ENCODE assay signal across 16 cellular contexts in genomic region chr11:61893981-61894380, GRCh38. TPM values are rescaled to one million over a fixed set of nuclear protein-coding genes. Genes with fewer than 3 reads are reported as not detected.
DNase-seq lines count a peak whose midpoint lies in the region; ATAC-seq and TF ChIP-seq lines count a peak whose summit lies in the region.
"Had no signal": no experiment of that assay in that cellular context is flagged by ENCODE, and none has a peak within 500 bp of the region (broad histone marks: within the 10 kb centered on the region; RNA-seq: fewer than 3 reads in every experiment).

No MANE protein-coding gene starts in this region.

- no peaks in the 10 kb centered on the region for H3K9me3 Mint-ChIP-seq in natural killer cell treated with Interleukin-12 subunit alpha and Interleukin-12 subunit beta and Interleukin-15 and Interleukin-18, amount 100 ng/mL, for 72 hours
- H3K9me3 Mint-ChIP-seq in GM23338 = no peaks in the 10 kb centered on the region; the same call in 2 of the 3 replicates
- H3K9me3 Mint-ChIP-seq: activated naive CD4-positive, alpha-beta T cell treated with anti-CD3 and anti-CD28 coated beads, Interleukin-2, amount 50 U/mL, for 72 hours; effector memory CD8-positive, alpha-beta T cell had no signal

- peak; percentile 45 for DNase-seq in Caki2 (ENCODE audit: low read depth)
- DNase-seq in RKO (ENCODE audit: low spot score) = peak; percentile 29
- DNase-seq in erythroblast (lab: John Stamatoyannopoulos, UW) = peak; percentile 71 to 82
- peak; percentile 69 for DNase-seq in retinal pigment epithelial cell (ENCODE audit: low read depth)
- no peak for DNase-seq in natural killer cell treated with Interleukin-12 subunit alpha and Interleukin-12 subunit beta and Interleukin-15 and Interleukin-18, amount 100 ng/mL, for 72 hours (ENCODE audit: low spot score)
- DNase-seq in HuH-7.5 (ENCODE audit: low spot score) = no peak
- no peak for DNase-seq in GM23338 (ENCODE audit: low spot score)
- no peak for DNase-seq in NCI-H69 (lab: John Stamatoyannopoulos, UW)
- DNase-seq: effector memory CD8-positive, alpha-beta T cell; NCI-H2029 had no signal

- H3K36me3 Mint-ChIP-seq in natural killer cell treated with Interleukin-12 subunit alpha and Interleukin-12 subunit beta and Interleukin-15 and Interleukin-18, amount 100 ng/mL, for 72 hours = no peaks in the 10 kb centered on the region
- no peaks in the 10 kb centered on the region; the same call in 2 of the 3 replicates for H3K36me3 Mint-ChIP-seq in GM23338 (ENCODE audit: low read depth)
- H3K36me3 Mint-ChIP-seq: activated naive CD4-positive, alpha-beta T cell treated with anti-CD3 and anti-CD28 coated beads, Interleukin-2, amount 50 U/mL, for 72 hours had no signal

- no peak overlapping the region for H3K4me3 ChIP-seq in retinal pigment epithelial cell (ENCODE audit: low read length)
- H3K4me3 ChIP-seq in GM23338 = no peak overlapping the region
- H3K4me3 ChIP-seq: right atrium auricular region had no signal

- TF ChIP-seq POLR2A in erythroblast (IDR thresholded peaks at IDR 0.05; ENCODE audit: low read length) = no peak

- no peak overlapping the region for H3K27ac ChIP-seq in GM23338 (ENCODE audit: low read depth)

- peaks cover 11% of the 10 kb centered on the region for H3K4me1 ChIP-seq in GM23338 (ENCODE audit: insufficient read depth)

- H3K27me3 ChIP-seq in GM23338 (ENCODE audit: insufficient read depth) = no peaks in the 10 kb centered on the region
- H3K27me3 ChIP-seq: right atrium auricular region had no signal

- 0 out of 2 replicates have a peak, but pooled peaks cover 5% of the 10 kb centered on the region for H3F3A ChIP-seq in GM23338 (replicated peaks; ENCODE audit: low read depth)

- no peak for TF ChIP-seq CTCF in retinal pigment epithelial cell (conservative IDR thresholded peaks at IDR 0.05; ENCODE audit: low read depth, low read length)
- TF ChIP-seq CTCF in GM23338 (conservative IDR thresholded peaks at IDR 0.05; ENCODE audit: low read depth in 2 of 2) = no peak

- H2AFZ ChIP-seq in GM23338 = no peak overlapping the region

- ATAC-seq in natural killer cell treated with Interleukin-12 subunit alpha and Interleukin-12 subunit beta and Interleukin-15 and Interleukin-18, amount 100 ng/mL, for 72 hours = no peak
- no peak for ATAC-seq in GM23338
- ATAC-seq: activated naive CD4-positive, alpha-beta T cell treated with anti-CD3 and anti-CD28 coated beads, Interleukin-2, amount 50 U/mL, for 72 hours; effector memory CD8-positive, alpha-beta T cell; HCT116; HepG2 had no signal

- in situ Hi-C loops in Caki2 (cut with HindIII; ENCODE audit: low pct_unique_long_range_greater_than_20kb, low sequenced_read_pairs) = no loop called here

- H3K27ac Mint-ChIP-seq in natural killer cell treated with Interleukin-12 subunit alpha and Interleukin-12 subunit beta and Interleukin-15 and Interleukin-18, amount 100 ng/mL, for 72 hours = no peak overlapping the region
- H3K27ac Mint-ChIP-seq in GM23338 = no peak overlapping the region
- H3K27ac Mint-ChIP-seq: activated naive CD4-positive, alpha-beta T cell treated with anti-CD3 and anti-CD28 coated beads, Interleukin-2, amount 50 U/mL, for 72 hours had no signal

- H4K20me1 ChIP-seq in GM23338 (replicated peaks; ENCODE audit: insufficient read depth) = no peaks in the 10 kb centered on the region; the same call in 1 of the 2 replicates

- no peak overlapping the region for H3K4me2 ChIP-seq in GM23338

- peaks cover 7% of the 10 kb centered on the region for H3K79me2 ChIP-seq in GM23338 (replicated peaks; ENCODE audit: insufficient read depth)

- no peaks in the 10 kb centered on the region for H3K9me2 ChIP-seq in GM23338 (ENCODE audit: insufficient read depth)

- H3K36me3 ChIP-seq in GM23338 (ENCODE audit: insufficient read depth) = no peaks in the 10 kb centered on the region

- peaks cover 0 to 6% of the 10 kb centered on the region in 2 donors for H3K4me1 Mint-ChIP-seq in natural killer cell treated with Interleukin-12 subunit alpha and Interleukin-12 subunit beta and Interleukin-15 and Interleukin-18, amount 100 ng/mL, for 72 hours (ENCODE audit: low read depth in 2 of 2)
- H3K4me1 Mint-ChIP-seq in GM23338 = peaks cover 15% of the 10 kb centered on the region; the same call in 2 of the 3 replicates

- H3K27me3 Mint-ChIP-seq in natural killer cell treated with Interleukin-12 subunit alpha and Interleukin-12 subunit beta and Interleukin-15 and Interleukin-18, amount 100 ng/mL, for 72 hours = no peaks in the 10 kb centered on the region
- H3K27me3 Mint-ChIP-seq in GM23338 (ENCODE audit: insufficient read depth, low read depth, poor library complexity) = peaks cover 14% of the 10 kb centered on the region
- H3K27me3 Mint-ChIP-seq: effector memory CD8-positive, alpha-beta T cell had no signal

- no peak overlapping the region for H3K4me3 Mint-ChIP-seq in natural killer cell treated with Interleukin-12 subunit alpha and Interleukin-12 subunit beta and Interleukin-15 and Interleukin-18, amount 100 ng/mL, for 72 hours
- H3K4me3 Mint-ChIP-seq in GM23338 = no peak overlapping the region
- H3K4me3 Mint-ChIP-seq: effector memory CD8-positive, alpha-beta T cell had no signal

TF ChIP-seq in GM23338, 12 proteins besides CTCF, POLR2A, EP300 and RAD21 (continues in another document):
- no peak for TF ChIP-seq CREB1 (CRISPR knock-in tag; IDR thresholded peaks at IDR 0.05; ENCODE audit: low read depth)
- TF ChIP-seq, protein P1, sequence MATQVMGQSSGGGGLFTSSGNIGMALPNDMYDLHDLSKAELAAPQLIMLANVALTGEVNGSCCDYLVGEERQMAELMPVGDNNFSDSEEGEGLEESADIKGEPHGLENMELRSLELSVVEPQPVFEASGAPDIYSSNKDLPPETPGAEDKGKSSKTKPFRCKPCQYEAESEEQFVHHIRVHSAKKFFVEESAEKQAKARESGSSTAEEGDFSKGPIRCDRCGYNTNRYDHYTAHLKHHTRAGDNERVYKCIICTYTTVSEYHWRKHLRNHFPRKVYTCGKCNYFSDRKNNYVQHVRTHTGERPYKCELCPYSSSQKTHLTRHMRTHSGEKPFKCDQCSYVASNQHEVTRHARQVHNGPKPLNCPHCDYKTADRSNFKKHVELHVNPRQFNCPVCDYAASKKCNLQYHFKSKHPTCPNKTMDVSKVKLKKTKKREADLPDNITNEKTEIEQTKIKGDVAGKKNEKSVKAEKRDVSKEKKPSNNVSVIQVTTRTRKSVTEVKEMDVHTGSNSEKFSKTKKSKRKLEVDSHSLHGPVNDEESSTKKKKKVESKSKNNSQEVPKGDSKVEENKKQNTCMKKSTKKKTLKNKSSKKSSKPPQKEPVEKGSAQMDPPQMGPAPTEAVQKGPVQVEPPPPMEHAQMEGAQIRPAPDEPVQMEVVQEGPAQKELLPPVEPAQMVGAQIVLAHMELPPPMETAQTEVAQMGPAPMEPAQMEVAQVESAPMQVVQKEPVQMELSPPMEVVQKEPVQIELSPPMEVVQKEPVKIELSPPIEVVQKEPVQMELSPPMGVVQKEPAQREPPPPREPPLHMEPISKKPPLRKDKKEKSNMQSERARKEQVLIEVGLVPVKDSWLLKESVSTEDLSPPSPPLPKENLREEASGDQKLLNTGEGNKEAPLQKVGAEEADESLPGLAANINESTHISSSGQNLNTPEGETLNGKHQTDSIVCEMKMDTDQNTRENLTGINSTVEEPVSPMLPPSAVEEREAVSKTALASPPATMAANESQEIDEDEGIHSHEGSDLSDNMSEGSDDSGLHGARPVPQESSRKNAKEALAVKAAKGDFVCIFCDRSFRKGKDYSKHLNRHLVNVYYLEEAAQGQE (IDR thresholded peaks at IDR 0.05; ENCODE audit: unreplicated experiment) = no peak
- no peak for TF ChIP-seq POLR2AphosphoS5 (IDR thresholded peaks at IDR 0.05; ENCODE audit: low read depth)
- TF ChIP-seq STAT1 (IDR thresholded peaks at IDR 0.05; ENCODE audit: unreplicated experiment) = no peak
- no peak for TF ChIP-seq ZNF114 (CRISPR knock-in tag; IDR thresholded peaks at IDR 0.05)
- TF ChIP-seq ZNF331 (CRISPR knock-in tag; IDR thresholded peaks at IDR 0.05; ENCODE audit: low read depth) = no peak
- TF ChIP-seq EZH2phosphoT487 (IDR thresholded peaks at IDR 0.05; ENCODE audit: unreplicated experiment) = no peak
- TF ChIP-seq EZH2 (IDR thresholded peaks at IDR 0.05; ENCODE audit: low read depth, unreplicated experiment) = no peak

RNA-seq across cellular contexts. Expression of gene FADS3, which starts 2.6 kb away (rescaled TPM):
- total RNA-seq in Caki2 (2014; rRNA removed; shearing (Covaris generic); ENCODE audit: low replicate concordance) = 86.2 and 95.6 TPM in 2 replicates
- total RNA-seq in natural killer cell treated with Interleukin-12 subunit alpha and Interleukin-12 subunit beta and Interleukin-15 and Interleukin-18, amount 100 ng/mL, for 72 hours = 10 to 100 TPM; 13.2 to 14.0 TPM
- 73.5 and 91.4 TPM in 2 replicates for total RNA-seq in GM23338 (2014; rRNA removed; shearing (Covaris generic))
- 44.4 and 44.6 TPM in 2 replicates for polyA plus RNA-seq in GM23338 (2016; fragmentation: Nextera tagmentation; extraction: Ambion mirVana)

RNA-seq across cellular contexts. Expression of gene RAB3IL1, which starts 23.4 kb away (rescaled TPM):
- 7.5 and 9.6 TPM in 2 replicates for total RNA-seq in Caki2 (2014; rRNA removed; shearing (Covaris generic); ENCODE audit: low replicate concordance)
- not detected for total RNA-seq in natural killer cell treated with Interleukin-12 subunit alpha and Interleukin-12 subunit beta and Interleukin-15 and Interleukin-18, amount 100 ng/mL, for 72 hours
- 2.7 and 4.0 TPM in 2 replicates for total RNA-seq in GM23338 (2014; rRNA removed; shearing (Covaris generic))
- polyA plus RNA-seq in GM23338 (2016; fragmentation: Nextera tagmentation; extraction: Ambion mirVana) = 3.4 and 3.9 TPM in 2 replicates
- total RNA-seq: mononuclear cell; T-helper 2 cell treated with Interferon-gamma antibody and Interleukin-4, amounts not matched to agents 100 ng/mL and 5 ng/mL, for 36 hours had no signal

RNA-seq across cellular contexts. Expression of gene BEST1, which starts 56.2 kb away (rescaled TPM):
- total RNA-seq in Caki2 (2014; rRNA removed; shearing (Covaris generic); ENCODE audit: low replicate concordance) = not detected in 2 replicates
- total RNA-seq in natural killer cell treated with Interleukin-12 subunit alpha and Interleukin-12 subunit beta and Interleukin-15 and Interleukin-18, amount 100 ng/mL, for 72 hours = 1 to 10 TPM; 1.0 to 1.9 TPM
- total RNA-seq in GM23338 (2014; rRNA removed; shearing (Covaris generic)) = 0.35 and 0.89 TPM in 2 replicates
- polyA plus RNA-seq in GM23338 (2016; fragmentation: Nextera tagmentation; extraction: Ambion mirVana) = 0.44 and 0.75 TPM in 2 replicates
- total RNA-seq: T-helper 2 cell treated with Interferon-gamma antibody and Interleukin-4, amounts not matched to agents 100 ng/mL and 5 ng/mL, for 36 hours had no signal

Comparison
In these comparisons a context has a peak if more than half of its experiments do, and no peak if none do; other contexts are left out.
1. DNase-seq: peak in Caki2 (single experiment), RKO (single experiment), erythroblast (2 of 2) and retinal pigment epithelial cell (single experiment); none in natural killer cell treated with Interleukin-12 subunit alpha and Interleukin-12 subunit beta and Interleukin-15 and Interleukin-18, amount 100 ng/mL, for 72 hours (single experiment), HuH-7.5 (single experiment), GM23338 (single experiment) and NCI-H69 (single experiment).